Comparison of ENCODE assay signal across 1 cellular context in the genomic region with DNA sequence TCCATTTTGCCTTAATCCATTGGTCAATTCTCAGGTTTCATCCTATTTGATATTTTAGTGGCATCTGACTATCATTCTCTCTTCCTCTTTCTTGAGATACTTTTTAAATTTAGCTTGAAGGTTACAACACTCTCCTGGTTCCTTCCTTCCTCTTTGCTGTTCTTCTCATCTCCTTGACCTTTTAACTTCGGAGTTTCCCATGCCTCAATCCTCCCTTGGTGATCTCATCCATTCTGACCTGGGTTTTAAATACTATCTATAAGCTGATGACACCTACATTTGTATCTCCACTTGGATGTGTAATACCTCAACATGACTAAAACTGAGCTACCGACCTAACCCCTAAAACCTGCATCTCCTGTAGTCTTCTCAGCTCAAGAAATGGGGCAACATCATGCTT.
A peak's percentile ranks its signal among the peaks of the same experiment; 100 is the strongest.
TF ChIP-seq lines count a peak whose summit lies in the region.

No MANE protein-coding gene starts in this region.

TF ChIP-seq in K562, 482 proteins besides CTCF, POLR2A, EP300 and RAD21 (continues in another document):
- TF ChIP-seq ZBTB7A (IDR thresholded peaks at IDR 0.05; ENCODE audit: borderline replicate concordance, control insufficient read depth, low read depth, low read length) (no peak), ZNF780A (CRISPR knock-in tag; IDR thresholded peaks at IDR 0.05) (no peak), SMAD3 (CRISPR knock-in tag; conservative IDR thresholded peaks at IDR 0.05) (no peak), CEBPB (tag; IDR thresholded peaks at IDR 0.05) (peak; percentile 59), COPS2 (conservative IDR thresholded peaks at IDR 0.05) (no peak), ESRRA (IDR thresholded peaks at IDR 0.05; ENCODE audit: borderline replicate concordance, low read depth) (peak; percentile 75), HNRNPLL (IDR thresholded peaks at IDR 0.05; ENCODE audit: low read depth, low read length, poor library complexity, severe bottlenecking) (no peak), ETV1 (tag; conservative IDR thresholded peaks at IDR 0.05; ENCODE audit: low read depth) (no peak), KLF13 (tag; IDR thresholded peaks at IDR 0.05; ENCODE audit: borderline replicate concordance, low read depth) (no peak), CTBP1 (IDR thresholded peaks at IDR 0.05; ENCODE audit: borderline replicate concordance) (peak; percentile 47; the same call in 1 of the 2 replicates), EHMT2 (IDR thresholded peaks at IDR 0.05) (peak; percentile 33; the same call in 1 of the 2 replicates), ZNF354B (CRISPR knock-in tag; IDR thresholded peaks at IDR 0.05) (no peak), JUNB (CRISPR knock-in tag; conservative IDR thresholded peaks at IDR 0.05) (no peak), GATA2 (CRISPR knock-in tag; IDR thresholded peaks at IDR 0.05) (no peak), BRD4 (IDR thresholded peaks at IDR 0.05) (no peak), ZNF143 (CRISPR knock-in tag; IDR thresholded peaks at IDR 0.05) (no peak), CXXC5 (CRISPR knock-in tag; IDR thresholded peaks at IDR 0.05) (no peak), CBFB (CRISPR knock-in tag; IDR thresholded peaks at IDR 0.05) (no peak), JUND (IDR thresholded peaks at IDR 0.05; ENCODE audit: borderline replicate concordance, low read depth, low read length) (peak; percentile 37; the same call in 1 of the 2 replicates), JUND (tag; IDR thresholded peaks at IDR 0.05; ENCODE audit: borderline replicate concordance, low read depth, low read length) (no peak), HCFC1 (IDR thresholded peaks at IDR 0.05; ENCODE audit: low read depth, low read length) (no peak), SREBF2 (CRISPR knock-in tag; IDR thresholded peaks at IDR 0.05) (no peak), WHSC1 (IDR thresholded peaks at IDR 0.05; ENCODE audit: low read length) (no peak), ZNF696 (CRISPR knock-in tag; conservative IDR thresholded peaks at IDR 0.05) (no peak), ZNF41 (CRISPR knock-in tag; conservative IDR thresholded peaks at IDR 0.05) (no peak), CREBBP (IDR thresholded peaks at IDR 0.05; ENCODE audit: low read depth, low read length) (no peak), SREBF1 (IDR thresholded peaks at IDR 0.05; ENCODE audit: borderline replicate concordance, low read depth, low read length) (no peak), NR2C1 (IDR thresholded peaks at IDR 0.05) (0 out of 2 replicates have a peak, but pooled peaks have one; percentile 34), NR2C1 (tag; IDR thresholded peaks at IDR 0.05) (no peak), TAF1 (IDR thresholded peaks at IDR 0.05; ENCODE audit: control insufficient read depth, extremely low read depth, insufficient read depth, low read length, severe bottlenecking) (no peak), STAT5B (CRISPR knock-in tag; IDR thresholded peaks at IDR 0.05) (no peak)
- TF ChIP-seq, protein P1, sequence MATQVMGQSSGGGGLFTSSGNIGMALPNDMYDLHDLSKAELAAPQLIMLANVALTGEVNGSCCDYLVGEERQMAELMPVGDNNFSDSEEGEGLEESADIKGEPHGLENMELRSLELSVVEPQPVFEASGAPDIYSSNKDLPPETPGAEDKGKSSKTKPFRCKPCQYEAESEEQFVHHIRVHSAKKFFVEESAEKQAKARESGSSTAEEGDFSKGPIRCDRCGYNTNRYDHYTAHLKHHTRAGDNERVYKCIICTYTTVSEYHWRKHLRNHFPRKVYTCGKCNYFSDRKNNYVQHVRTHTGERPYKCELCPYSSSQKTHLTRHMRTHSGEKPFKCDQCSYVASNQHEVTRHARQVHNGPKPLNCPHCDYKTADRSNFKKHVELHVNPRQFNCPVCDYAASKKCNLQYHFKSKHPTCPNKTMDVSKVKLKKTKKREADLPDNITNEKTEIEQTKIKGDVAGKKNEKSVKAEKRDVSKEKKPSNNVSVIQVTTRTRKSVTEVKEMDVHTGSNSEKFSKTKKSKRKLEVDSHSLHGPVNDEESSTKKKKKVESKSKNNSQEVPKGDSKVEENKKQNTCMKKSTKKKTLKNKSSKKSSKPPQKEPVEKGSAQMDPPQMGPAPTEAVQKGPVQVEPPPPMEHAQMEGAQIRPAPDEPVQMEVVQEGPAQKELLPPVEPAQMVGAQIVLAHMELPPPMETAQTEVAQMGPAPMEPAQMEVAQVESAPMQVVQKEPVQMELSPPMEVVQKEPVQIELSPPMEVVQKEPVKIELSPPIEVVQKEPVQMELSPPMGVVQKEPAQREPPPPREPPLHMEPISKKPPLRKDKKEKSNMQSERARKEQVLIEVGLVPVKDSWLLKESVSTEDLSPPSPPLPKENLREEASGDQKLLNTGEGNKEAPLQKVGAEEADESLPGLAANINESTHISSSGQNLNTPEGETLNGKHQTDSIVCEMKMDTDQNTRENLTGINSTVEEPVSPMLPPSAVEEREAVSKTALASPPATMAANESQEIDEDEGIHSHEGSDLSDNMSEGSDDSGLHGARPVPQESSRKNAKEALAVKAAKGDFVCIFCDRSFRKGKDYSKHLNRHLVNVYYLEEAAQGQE (CRISPR knock-in tag; IDR thresholded peaks at IDR 0.05; ENCODE audit: low read depth) = no peak
- TF ChIP-seq, protein P2, sequence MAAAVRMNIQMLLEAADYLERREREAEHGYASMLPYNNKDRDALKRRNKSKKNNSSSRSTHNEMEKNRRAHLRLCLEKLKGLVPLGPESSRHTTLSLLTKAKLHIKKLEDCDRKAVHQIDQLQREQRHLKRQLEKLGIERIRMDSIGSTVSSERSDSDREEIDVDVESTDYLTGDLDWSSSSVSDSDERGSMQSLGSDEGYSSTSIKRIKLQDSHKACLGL (CRISPR knock-in tag; IDR thresholded peaks at IDR 0.05; ENCODE audit: borderline replicate concordance, poor library complexity, severe bottlenecking) = no peak
- TF ChIP-seq, protein P3, sequence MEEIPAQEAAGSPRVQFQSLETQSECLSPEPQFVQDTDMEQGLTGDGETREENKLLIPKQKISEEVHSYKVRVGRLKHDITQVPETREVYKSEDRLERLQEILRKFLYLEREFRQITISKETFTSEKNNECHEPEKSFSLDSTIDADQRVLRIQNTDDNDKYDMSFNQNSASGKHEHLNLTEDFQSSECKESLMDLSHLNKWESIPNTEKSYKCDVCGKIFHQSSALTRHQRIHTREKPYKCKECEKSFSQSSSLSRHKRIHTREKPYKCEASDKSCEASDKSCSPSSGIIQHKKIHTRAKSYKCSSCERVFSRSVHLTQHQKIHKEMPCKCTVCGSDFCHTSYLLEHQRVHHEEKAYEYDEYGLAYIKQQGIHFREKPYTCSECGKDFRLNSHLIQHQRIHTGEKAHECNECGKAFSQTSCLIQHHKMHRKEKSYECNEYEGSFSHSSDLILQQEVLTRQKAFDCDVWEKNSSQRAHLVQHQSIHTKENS (CRISPR knock-in tag; IDR thresholded peaks at IDR 0.05) = no peak
- TF ChIP-seq, protein P4, sequence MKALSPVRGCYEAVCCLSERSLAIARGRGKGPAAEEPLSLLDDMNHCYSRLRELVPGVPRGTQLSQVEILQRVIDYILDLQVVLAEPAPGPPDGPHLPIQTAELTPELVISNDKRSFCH (CRISPR knock-in tag; IDR thresholded peaks at IDR 0.05) = no peak
- TF ChIP-seq, protein P4 (tag; IDR thresholded peaks at IDR 0.05) = 0 out of 2 replicates have a peak, but pooled peaks have one; percentile 20
- TF ChIP-seq, protein P5, sequence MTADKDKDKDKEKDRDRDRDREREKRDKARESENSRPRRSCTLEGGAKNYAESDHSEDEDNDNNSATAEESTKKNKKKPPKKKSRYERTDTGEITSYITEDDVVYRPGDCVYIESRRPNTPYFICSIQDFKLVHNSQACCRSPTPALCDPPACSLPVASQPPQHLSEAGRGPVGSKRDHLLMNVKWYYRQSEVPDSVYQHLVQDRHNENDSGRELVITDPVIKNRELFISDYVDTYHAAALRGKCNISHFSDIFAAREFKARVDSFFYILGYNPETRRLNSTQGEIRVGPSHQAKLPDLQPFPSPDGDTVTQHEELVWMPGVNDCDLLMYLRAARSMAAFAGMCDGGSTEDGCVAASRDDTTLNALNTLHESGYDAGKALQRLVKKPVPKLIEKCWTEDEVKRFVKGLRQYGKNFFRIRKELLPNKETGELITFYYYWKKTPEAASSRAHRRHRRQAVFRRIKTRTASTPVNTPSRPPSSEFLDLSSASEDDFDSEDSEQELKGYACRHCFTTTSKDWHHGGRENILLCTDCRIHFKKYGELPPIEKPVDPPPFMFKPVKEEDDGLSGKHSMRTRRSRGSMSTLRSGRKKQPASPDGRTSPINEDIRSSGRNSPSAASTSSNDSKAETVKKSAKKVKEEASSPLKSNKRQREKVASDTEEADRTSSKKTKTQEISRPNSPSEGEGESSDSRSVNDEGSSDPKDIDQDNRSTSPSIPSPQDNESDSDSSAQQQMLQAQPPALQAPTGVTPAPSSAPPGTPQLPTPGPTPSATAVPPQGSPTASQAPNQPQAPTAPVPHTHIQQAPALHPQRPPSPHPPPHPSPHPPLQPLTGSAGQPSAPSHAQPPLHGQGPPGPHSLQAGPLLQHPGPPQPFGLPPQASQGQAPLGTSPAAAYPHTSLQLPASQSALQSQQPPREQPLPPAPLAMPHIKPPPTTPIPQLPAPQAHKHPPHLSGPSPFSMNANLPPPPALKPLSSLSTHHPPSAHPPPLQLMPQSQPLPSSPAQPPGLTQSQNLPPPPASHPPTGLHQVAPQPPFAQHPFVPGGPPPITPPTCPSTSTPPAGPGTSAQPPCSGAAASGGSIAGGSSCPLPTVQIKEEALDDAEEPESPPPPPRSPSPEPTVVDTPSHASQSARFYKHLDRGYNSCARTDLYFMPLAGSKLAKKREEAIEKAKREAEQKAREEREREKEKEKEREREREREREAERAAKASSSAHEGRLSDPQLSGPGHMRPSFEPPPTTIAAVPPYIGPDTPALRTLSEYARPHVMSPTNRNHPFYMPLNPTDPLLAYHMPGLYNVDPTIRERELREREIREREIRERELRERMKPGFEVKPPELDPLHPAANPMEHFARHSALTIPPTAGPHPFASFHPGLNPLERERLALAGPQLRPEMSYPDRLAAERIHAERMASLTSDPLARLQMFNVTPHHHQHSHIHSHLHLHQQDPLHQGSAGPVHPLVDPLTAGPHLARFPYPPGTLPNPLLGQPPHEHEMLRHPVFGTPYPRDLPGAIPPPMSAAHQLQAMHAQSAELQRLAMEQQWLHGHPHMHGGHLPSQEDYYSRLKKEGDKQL (CRISPR knock-in tag; IDR thresholded peaks at IDR 0.05; ENCODE audit: borderline replicate concordance) = no peak
- TF ChIP-seq, protein P6, sequence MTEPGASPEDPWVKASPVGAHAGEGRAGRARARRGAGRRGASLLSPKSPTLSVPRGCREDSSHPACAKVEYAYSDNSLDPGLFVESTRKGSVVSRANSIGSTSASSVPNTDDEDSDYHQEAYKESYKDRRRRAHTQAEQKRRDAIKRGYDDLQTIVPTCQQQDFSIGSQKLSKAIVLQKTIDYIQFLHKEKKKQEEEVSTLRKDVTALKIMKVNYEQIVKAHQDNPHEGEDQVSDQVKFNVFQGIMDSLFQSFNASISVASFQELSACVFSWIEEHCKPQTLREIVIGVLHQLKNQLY (CRISPR knock-in tag; conservative IDR thresholded peaks at IDR 0.05) = no peak
- TF ChIP-seq, protein P7, sequence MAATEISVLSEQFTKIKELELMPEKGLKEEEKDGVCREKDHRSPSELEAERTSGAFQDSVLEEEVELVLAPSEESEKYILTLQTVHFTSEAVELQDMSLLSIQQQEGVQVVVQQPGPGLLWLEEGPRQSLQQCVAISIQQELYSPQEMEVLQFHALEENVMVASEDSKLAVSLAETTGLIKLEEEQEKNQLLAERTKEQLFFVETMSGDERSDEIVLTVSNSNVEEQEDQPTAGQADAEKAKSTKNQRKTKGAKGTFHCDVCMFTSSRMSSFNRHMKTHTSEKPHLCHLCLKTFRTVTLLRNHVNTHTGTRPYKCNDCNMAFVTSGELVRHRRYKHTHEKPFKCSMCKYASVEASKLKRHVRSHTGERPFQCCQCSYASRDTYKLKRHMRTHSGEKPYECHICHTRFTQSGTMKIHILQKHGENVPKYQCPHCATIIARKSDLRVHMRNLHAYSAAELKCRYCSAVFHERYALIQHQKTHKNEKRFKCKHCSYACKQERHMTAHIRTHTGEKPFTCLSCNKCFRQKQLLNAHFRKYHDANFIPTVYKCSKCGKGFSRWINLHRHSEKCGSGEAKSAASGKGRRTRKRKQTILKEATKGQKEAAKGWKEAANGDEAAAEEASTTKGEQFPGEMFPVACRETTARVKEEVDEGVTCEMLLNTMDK (IDR thresholded peaks at IDR 0.05; ENCODE audit: borderline replicate concordance, insufficient read depth, low read depth, low read length, poor library complexity, severe bottlenecking) = no peak
- TF ChIP-seq, protein P8, sequence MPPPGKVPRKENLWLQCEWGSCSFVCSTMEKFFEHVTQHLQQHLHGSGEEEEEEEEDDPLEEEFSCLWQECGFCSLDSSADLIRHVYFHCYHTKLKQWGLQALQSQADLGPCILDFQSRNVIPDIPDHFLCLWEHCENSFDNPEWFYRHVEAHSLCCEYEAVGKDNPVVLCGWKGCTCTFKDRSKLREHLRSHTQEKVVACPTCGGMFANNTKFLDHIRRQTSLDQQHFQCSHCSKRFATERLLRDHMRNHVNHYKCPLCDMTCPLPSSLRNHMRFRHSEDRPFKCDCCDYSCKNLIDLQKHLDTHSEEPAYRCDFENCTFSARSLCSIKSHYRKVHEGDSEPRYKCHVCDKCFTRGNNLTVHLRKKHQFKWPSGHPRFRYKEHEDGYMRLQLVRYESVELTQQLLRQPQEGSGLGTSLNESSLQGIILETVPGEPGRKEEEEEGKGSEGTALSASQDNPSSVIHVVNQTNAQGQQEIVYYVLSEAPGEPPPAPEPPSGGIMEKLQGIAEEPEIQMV (tag; conservative IDR thresholded peaks at IDR 0.05; ENCODE audit: low read depth) = no peak
